Comparison of ENCODE assay signal across 18 cellular contexts in the genomic region with DNA sequence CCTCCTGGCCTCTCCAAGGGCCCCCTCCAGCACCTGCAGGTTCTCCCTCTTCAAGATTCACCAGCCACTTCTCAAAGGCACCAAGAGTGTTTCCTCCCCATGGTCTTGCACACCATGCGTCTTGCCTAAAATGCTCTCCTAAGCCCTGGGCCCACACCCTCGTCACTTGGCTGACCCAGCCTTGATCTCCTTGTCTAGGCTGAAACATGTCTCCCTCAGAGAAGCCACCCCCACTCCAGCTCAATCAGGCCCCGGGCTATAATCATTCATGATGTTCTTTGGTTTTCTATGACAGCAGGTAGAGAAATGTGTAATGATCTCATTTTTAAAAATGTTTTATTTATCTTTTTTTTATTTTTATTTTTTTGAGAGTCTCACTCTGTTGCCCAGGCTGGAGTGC.
"Had no signal": no experiment of that assay in that cellular context is flagged by ENCODE, and none has a peak within 500 bp of the region (broad histone marks: within the 10 kb centered on the region; RNA-seq: fewer than 3 reads in every experiment).

No MANE protein-coding gene starts in this region.

- H3K9me3 Mint-ChIP-seq: natural killer cell; stimulated activated naive CD8-positive, alpha-beta T cell treated with anti-CD3 and anti-CD28 coated beads, Interleukin-15, amount 100 ng/mL, for 72 hours had no signal

- H3K4me1 Mint-ChIP-seq: natural killer cell; neural crest cell; stimulated activated naive B cell treated with anti-CD40 and anti-IgM and Interleukin-4, amounts not matched to agents 10 μg/mL and 1 μg/mL and 100 μg/mL, for 72 hours; stimulated activated naive CD8-positive, alpha-beta T cell treated with anti-CD3 and anti-CD28 coated beads, Interleukin-15, amount 100 ng/mL, for 72 hours had no signal

- H3K4me3 ChIP-seq: heart left ventricle, testis, tibial nerve, upper lobe of right lung, vagina had no signal

- H3K27me3 Mint-ChIP-seq: stimulated activated naive B cell treated with anti-CD40 and anti-IgM and Interleukin-4, amounts not matched to agents 10 μg/mL and 1 μg/mL and 100 μg/mL, for 72 hours; stimulated activated naive CD8-positive, alpha-beta T cell treated with anti-CD3 and anti-CD28 coated beads, Interleukin-15, amount 100 ng/mL, for 72 hours had no signal

- H3K9me3 ChIP-seq: testis, upper lobe of right lung, vagina had no signal

- H3K4me1 ChIP-seq: heart left ventricle, testis, tibial nerve, upper lobe of right lung had no signal

- H3K27me3 ChIP-seq: heart left ventricle, testis, tibial nerve, upper lobe of right lung, vagina had no signal

- H3K36me3 ChIP-seq: heart left ventricle, upper lobe of right lung, vagina had no signal

- ATAC-seq: heart left ventricle; natural killer cell; sciatic nerve; stimulated activated naive B cell treated with anti-CD40 and anti-IgM and Interleukin-4, amounts not matched to agents 10 μg/mL and 1 μg/mL and 100 μg/mL, for 72 hours; stimulated activated naive CD8-positive, alpha-beta T cell treated with anti-CD3 and anti-CD28 coated beads, Interleukin-15, amount 100 ng/mL, for 72 hours; upper lobe of right lung had no signal

- H3K4me3 Mint-ChIP-seq: mesothelial cell of epicardium; natural killer cell; neural crest cell; stimulated activated naive B cell treated with anti-CD40 and anti-IgM and Interleukin-4, amounts not matched to agents 10 μg/mL and 1 μg/mL and 100 μg/mL, for 72 hours; stimulated activated naive CD8-positive, alpha-beta T cell treated with anti-CD3 and anti-CD28 coated beads, Interleukin-15, amount 100 ng/mL, for 72 hours had no signal

- H3K27ac Mint-ChIP-seq: mesothelial cell of epicardium; natural killer cell; stimulated activated naive B cell treated with anti-CD40 and anti-IgM and Interleukin-4, amounts not matched to agents 10 μg/mL and 1 μg/mL and 100 μg/mL, for 72 hours had no signal

- DNase-seq: cortex of kidney; effector memory CD4-positive, alpha-beta T cell; heart left ventricle; hippocampal formation; natural killer cell; posterior cingulate gyrus; stimulated activated CD4-positive, alpha-beta T cell treated with anti-CD3 and anti-CD28 coated beads, Interleukin-2, amount 100 ng/mL, for 24 hours; stimulated activated CD4-positive, alpha-beta T cell treated with anti-CD3 and anti-CD28 coated beads, Interleukin-4, amount 100 ng/mL, for 4 hours; stimulated activated naive B cell treated with anti-CD40 and anti-IgM and Interleukin-4, amounts not matched to agents 10 μg/mL and 1 μg/mL and 100 μg/mL, for 72 hours; stimulated activated naive CD8-positive, alpha-beta T cell treated with anti-CD3 and anti-CD28 coated beads, Interleukin-15, amount 100 ng/mL, for 72 hours; testis; upper lobe of right lung had no signal

- H3K27ac ChIP-seq: epithelial cell of prostate, heart left ventricle, testis, tibial nerve, upper lobe of right lung, vagina had no signal
